ENCODE assay signal across 1 cellular context in genomic region chr4:145481164-145481941, GRCh38.
TF ChIP-seq lines count a peak whose summit lies in the region.

Gene SMAD1, plus strand, starts transcription at chr4:145481853. Its CDS starts 32,761 bp downstream, at chr4:145514614.

TF ChIP-seq in HepG2, 621 proteins besides CTCF, POLR2A, EP300 and RAD21 (continued from another document and continues in another):
- TF ChIP-seq GLI4 (CRISPR knock-in tag; IDR thresholded peaks at IDR 0.05; ENCODE audit: borderline replicate concordance): no peak
- TF ChIP-seq PAWR (CRISPR knock-in tag; IDR thresholded peaks at IDR 0.05; ENCODE audit: borderline replicate concordance): 0 out of 2 replicates have a peak, but pooled peaks have one; percentile 30
- TF ChIP-seq ZFP82 (CRISPR knock-in tag; IDR thresholded peaks at IDR 0.05; ENCODE audit: borderline replicate concordance): no peak
- TF ChIP-seq, protein P1, sequence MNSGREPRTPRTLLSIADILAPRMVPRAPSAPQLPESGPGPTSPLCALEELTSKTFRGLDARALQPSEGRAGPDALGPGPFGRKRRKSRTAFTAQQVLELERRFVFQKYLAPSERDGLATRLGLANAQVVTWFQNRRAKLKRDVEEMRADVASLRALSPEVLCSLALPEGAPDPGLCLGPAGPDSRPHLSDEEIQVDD (CRISPR knock-in tag; IDR thresholded peaks at IDR 0.05; ENCODE audit: borderline replicate concordance): no peak
- no peak for TF ChIP-seq CREBL2 (CRISPR knock-in tag; IDR thresholded peaks at IDR 0.05; ENCODE audit: borderline replicate concordance)
- no peak for TF ChIP-seq MEF2D (CRISPR knock-in tag; IDR thresholded peaks at IDR 0.05)
- TF ChIP-seq PCBP2 (optimal IDR thresholded peaks at IDR 0.05; ENCODE audit: low read depth, low read length, poor library complexity, severe bottlenecking): no peak
- no peak for TF ChIP-seq BORCS8-MEF2B (CRISPR knock-in tag; IDR thresholded peaks at IDR 0.05)
- TF ChIP-seq THYN1 (CRISPR knock-in tag; IDR thresholded peaks at IDR 0.05; ENCODE audit: borderline replicate concordance, low read depth): no peak
- no peak for TF ChIP-seq NCOA2 (CRISPR knock-in tag; IDR thresholded peaks at IDR 0.05)
- no peak for TF ChIP-seq AGO2 (optimal IDR thresholded peaks at IDR 0.05; ENCODE audit: low read depth, low read length)
- no peak for TF ChIP-seq ZNF678 (CRISPR knock-in tag; IDR thresholded peaks at IDR 0.05)
- no peak for TF ChIP-seq EED (CRISPR knock-in tag; IDR thresholded peaks at IDR 0.05)
- TF ChIP-seq ZNF772 (CRISPR knock-in tag; IDR thresholded peaks at IDR 0.05): no peak
- no peak for TF ChIP-seq HOXA7 (CRISPR knock-in tag; IDR thresholded peaks at IDR 0.05)
- TF ChIP-seq NFIB (CRISPR knock-in tag; IDR thresholded peaks at IDR 0.05; ENCODE audit: borderline replicate concordance): no peak
- no peak for TF ChIP-seq PLSCR1 (CRISPR knock-in tag; IDR thresholded peaks at IDR 0.05; ENCODE audit: borderline replicate concordance)
- TF ChIP-seq, protein P2, sequence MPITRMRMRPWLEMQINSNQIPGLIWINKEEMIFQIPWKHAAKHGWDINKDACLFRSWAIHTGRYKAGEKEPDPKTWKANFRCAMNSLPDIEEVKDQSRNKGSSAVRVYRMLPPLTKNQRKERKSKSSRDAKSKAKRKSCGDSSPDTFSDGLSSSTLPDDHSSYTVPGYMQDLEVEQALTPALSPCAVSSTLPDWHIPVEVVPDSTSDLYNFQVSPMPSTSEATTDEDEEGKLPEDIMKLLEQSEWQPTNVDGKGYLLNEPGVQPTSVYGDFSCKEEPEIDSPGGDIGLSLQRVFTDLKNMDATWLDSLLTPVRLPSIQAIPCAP (CRISPR knock-in tag; IDR thresholded peaks at IDR 0.05; ENCODE audit: low read depth): no peak
- no peak for TF ChIP-seq ZNF775 (CRISPR knock-in tag; IDR thresholded peaks at IDR 0.05; ENCODE audit: borderline replicate concordance)
- no peak for TF ChIP-seq ZNF124 (CRISPR knock-in tag; IDR thresholded peaks at IDR 0.05)
- TF ChIP-seq ZNF781 (CRISPR knock-in tag; IDR thresholded peaks at IDR 0.05; ENCODE audit: borderline replicate concordance, not compliant biosample characterization): no peak
- no peak for TF ChIP-seq ZNF276 (CRISPR knock-in tag; IDR thresholded peaks at IDR 0.05; ENCODE audit: low read depth)
- TF ChIP-seq KDM3A (CRISPR knock-in tag; IDR thresholded peaks at IDR 0.05; ENCODE audit: low read depth): no peak
- no peak; the same call in 1 of the 2 replicates for TF ChIP-seq DR1 (CRISPR knock-in tag; IDR thresholded peaks at IDR 0.05)
- no peak for TF ChIP-seq ZNF136 (CRISPR knock-in tag; IDR thresholded peaks at IDR 0.05; ENCODE audit: low read depth)
- TF ChIP-seq ZFX (CRISPR knock-in tag; IDR thresholded peaks at IDR 0.05; ENCODE audit: low read depth): peak; percentile 51; the same call in 1 of the 2 replicates
- no peak for TF ChIP-seq TBX3 (IDR thresholded peaks at IDR 0.05; ENCODE audit: borderline replicate concordance)
- no peak for TF ChIP-seq ZNF317 (CRISPR knock-in tag; IDR thresholded peaks at IDR 0.05)
- TF ChIP-seq ZNF230 (CRISPR knock-in tag; IDR thresholded peaks at IDR 0.05): 0 out of 2 replicates have a peak, but pooled peaks have one; percentile 44
- TF ChIP-seq ARNT (IDR thresholded peaks at IDR 0.05): no peak
- no peak for TF ChIP-seq ZNF354B (CRISPR knock-in tag; IDR thresholded peaks at IDR 0.05)
- TF ChIP-seq ZNF235 (CRISPR knock-in tag; IDR thresholded peaks at IDR 0.05; ENCODE audit: borderline replicate concordance): no peak
- 0 out of 2 replicates have a peak, but pooled peaks have one; percentile 38 for TF ChIP-seq ZBTB7B (CRISPR knock-in tag; IDR thresholded peaks at IDR 0.05)
- no peak for TF ChIP-seq FOSL2 (CRISPR knock-in tag; IDR thresholded peaks at IDR 0.05)
- 0 out of 2 replicates have a peak, but pooled peaks have one; percentile 49 for TF ChIP-seq CCDC6 (CRISPR knock-in tag; IDR thresholded peaks at IDR 0.05)
- TF ChIP-seq JUN (CRISPR knock-in tag; IDR thresholded peaks at IDR 0.05): no peak
- no peak for TF ChIP-seq ZNF510 (CRISPR knock-in tag; IDR thresholded peaks at IDR 0.05; ENCODE audit: low read depth)
- no peak for TF ChIP-seq ATAD3A (CRISPR knock-in tag; IDR thresholded peaks at IDR 0.05)
- peak; percentile 29; the same call in 1 of the 2 replicates for TF ChIP-seq SPEN (CRISPR knock-in tag; IDR thresholded peaks at IDR 0.05; ENCODE audit: low read depth)
- TF ChIP-seq ZSCAN9 (CRISPR knock-in tag; IDR thresholded peaks at IDR 0.05; ENCODE audit: borderline replicate concordance): no peak
- TF ChIP-seq ZNF737 (CRISPR knock-in tag; IDR thresholded peaks at IDR 0.05; ENCODE audit: borderline replicate concordance): no peak
- TF ChIP-seq MTA1 (CRISPR knock-in tag; IDR thresholded peaks at IDR 0.05; ENCODE audit: borderline replicate concordance): no peak
- no peak for TF ChIP-seq ZNF615 (CRISPR knock-in tag; IDR thresholded peaks at IDR 0.05; ENCODE audit: borderline replicate concordance)
- no peak for TF ChIP-seq ZNF879 (CRISPR knock-in tag; IDR thresholded peaks at IDR 0.05)
- no peak for TF ChIP-seq PPARG (CRISPR knock-in tag; conservative IDR thresholded peaks at IDR 0.05)
- TF ChIP-seq CENPX (CRISPR knock-in tag; IDR thresholded peaks at IDR 0.05): no peak
- no peak for TF ChIP-seq ZNF121 (CRISPR knock-in tag; IDR thresholded peaks at IDR 0.05)
- no peak for TF ChIP-seq ZSCAN25 (CRISPR knock-in tag; IDR thresholded peaks at IDR 0.05)
- TF ChIP-seq ZEB1 (IDR thresholded peaks at IDR 0.05; ENCODE audit: insufficient replicate concordance, low read depth): no peak
- no peak for TF ChIP-seq ZNF468 (CRISPR knock-in tag; IDR thresholded peaks at IDR 0.05)
- no peak for TF ChIP-seq NFE2L2 (IDR thresholded peaks at IDR 0.05; ENCODE audit: low read length)
- TF ChIP-seq, protein P3, sequence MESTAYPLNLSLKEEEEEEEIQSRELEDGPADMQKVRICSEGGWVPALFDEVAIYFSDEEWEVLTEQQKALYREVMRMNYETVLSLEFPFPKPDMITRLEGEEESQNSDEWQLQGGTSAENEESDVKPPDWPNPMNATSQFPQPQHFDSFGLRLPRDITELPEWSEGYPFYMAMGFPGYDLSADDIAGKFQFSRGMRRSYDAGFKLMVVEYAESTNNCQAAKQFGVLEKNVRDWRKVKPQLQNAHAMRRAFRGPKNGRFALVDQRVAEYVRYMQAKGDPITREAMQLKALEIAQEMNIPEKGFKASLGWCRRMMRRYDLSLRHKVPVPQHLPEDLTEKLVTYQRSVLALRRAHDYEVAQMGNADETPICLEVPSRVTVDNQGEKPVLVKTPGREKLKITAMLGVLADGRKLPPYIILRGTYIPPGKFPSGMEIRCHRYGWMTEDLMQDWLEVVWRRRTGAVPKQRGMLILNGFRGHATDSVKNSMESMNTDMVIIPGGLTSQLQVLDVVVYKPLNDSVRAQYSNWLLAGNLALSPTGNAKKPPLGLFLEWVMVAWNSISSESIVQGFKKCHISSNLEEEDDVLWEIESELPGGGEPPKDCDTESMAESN (CRISPR knock-in tag; conservative IDR thresholded peaks at IDR 0.05): no peak
- no peak for TF ChIP-seq HDAC2 (CRISPR knock-in tag; IDR thresholded peaks at IDR 0.05)
- no peak for TF ChIP-seq SRSF4 (IDR thresholded peaks at IDR 0.05; ENCODE audit: low read depth, low read length, poor library complexity, severe bottlenecking)
- peak; percentile 56; the same call in 1 of the 2 replicates for TF ChIP-seq PRDM15 (CRISPR knock-in tag; IDR thresholded peaks at IDR 0.05)
- no peak for TF ChIP-seq ZNF766 (CRISPR knock-in tag; IDR thresholded peaks at IDR 0.05; ENCODE audit: borderline replicate concordance)
- no peak for TF ChIP-seq ZNF350 (CRISPR knock-in tag; IDR thresholded peaks at IDR 0.05; ENCODE audit: borderline replicate concordance, low read depth)
- no peak for TF ChIP-seq ARHGAP35 (CRISPR knock-in tag; IDR thresholded peaks at IDR 0.05; ENCODE audit: borderline replicate concordance)
- no peak for TF ChIP-seq REPIN1 (CRISPR knock-in tag; IDR thresholded peaks at IDR 0.05; ENCODE audit: borderline replicate concordance, low read depth)
- peak; percentile 34; the same call in 1 of the 2 replicates for TF ChIP-seq PHF20 (CRISPR knock-in tag; IDR thresholded peaks at IDR 0.05)
- peak; percentile 10; the same call in 1 of the 2 replicates for TF ChIP-seq ZNF263 (CRISPR knock-in tag; IDR thresholded peaks at IDR 0.05)
- no peak for TF ChIP-seq ZBTB43 (CRISPR knock-in tag; conservative IDR thresholded peaks at IDR 0.05)
- TF ChIP-seq HBP1 (CRISPR knock-in tag; IDR thresholded peaks at IDR 0.05; ENCODE audit: low read depth): no peak
- TF ChIP-seq ESRRA (CRISPR knock-in tag; IDR thresholded peaks at IDR 0.05; ENCODE audit: low read depth): no peak
- no peak for TF ChIP-seq ELF1 (CRISPR knock-in tag; IDR thresholded peaks at IDR 0.05)
